In genomic region chr17:48552453-48553189, GRCh38 we compare ENCODE assay signal across 15 cellular contexts. TPM values are rescaled to one million over a fixed set of nuclear protein-coding genes. Genes with fewer than 3 reads are reported as not detected.
DNase-seq lines count a peak whose midpoint lies in the region; ATAC-seq, FAIRE-seq and TF ChIP-seq lines count a peak whose summit lies in the region.
"Had no signal": no experiment of that assay in that cellular context is flagged by ENCODE, and none has a peak within 500 bp of the region (broad histone marks: within the 10 kb centered on the region; RNA-seq: fewer than 3 reads in every experiment).

No MANE protein-coding gene starts in this region.

- peaks cover 51 to 58% of the 10 kb centered on the region in 2 experiments for H3K4me1 ChIP-seq in K562 (replicated peaks in 1 of 2; ENCODE audit: control insufficient read depth in 2 of 2, insufficient read depth in 2 of 2, low read length in 2 of 2)
- peaks cover 0 to 37% (median 7%) of the 10 kb centered on the region in 4 donors for H3K4me1 ChIP-seq in tibial nerve

- H3K27ac ChIP-seq in K562 (ENCODE audit: extremely low read depth, low read depth, low read length) (peak overlapping the region; percentile 1; the same call in 1 of the 3 replicates), tibial nerve (peak overlapping the region in 3 of 4 donors; percentile 6 to 68 (median 35))

- no peak for FAIRE-seq in K562 (lab: Jason Lieb, UNC)
- FAIRE-seq: H54 had no signal

- POLR2A ChIA-PET in K562 (lab: Yijun Ruan, JAX) = interaction anchor here (0.5 to 0.9 kb wide), 2 partner anchors 18 to 35 kb away, joined by 3 read pairs; no protein-coding TSS in a partner anchor

- H3K36me3 ChIP-seq in K562 (ENCODE audit: control insufficient read depth, insufficient read depth, low read length) (peaks cover 65% of the 10 kb centered on the region; the same call in 2 of the 3 replicates), tibial nerve (no peaks in the 10 kb centered on the region)

- TF ChIP-seq CTCF in K562 (IDR thresholded peaks at IDR 0.05 in 2 of 3, conservative IDR thresholded peaks at IDR 0.05 in 1 of 3; ENCODE audit: insufficient read depth in 2 of 3, low read depth in 1 of 3, low read length in 3 of 3) (no peak), tibial nerve (IDR thresholded peaks at IDR 0.05) (no peak)

- no peaks in the 10 kb centered on the region for H3K9me1 ChIP-seq in K562 (ENCODE audit: control insufficient read depth, insufficient read depth, low read length)

- H3K9ac ChIP-seq in K562 (ENCODE audit: insufficient read depth in 1 of 2, low read depth in 2 of 2, low read length in 2 of 2) = peak overlapping the region in 1 of 2 experiments; percentile 5; a peak in 1 of 4 replicates

- H3K79me2 ChIP-seq in K562 (ENCODE audit: control insufficient read depth, insufficient read depth, low read length) = peaks cover 68% of the 10 kb centered on the region

- no peak overlapping the region for H3K27ac Mint-ChIP-seq in stimulated activated effector memory CD8-positive, alpha-beta T cell treated with anti-CD3 and anti-CD28 coated beads, Interleukin-12 subunit alpha, Interleukin-12 subunit beta, amount 100 ng/mL, for 72 hours
- H3K27ac Mint-ChIP-seq: activated CD4-positive, alpha-beta memory T cell treated with anti-CD3 and anti-CD28 coated beads, Interleukin-2, amount 10 ng/mL, durations not matched to agents 7 days and 5 days; naive B cell; T-helper 17 cell had no signal

- no peak for TF ChIP-seq RAD21 in K562 (CRISPR knock-in tag; conservative IDR thresholded peaks at IDR 0.05 in 1 of 2, IDR thresholded peaks at IDR 0.05 in 1 of 2)

- H3K4me3 Mint-ChIP-seq in stimulated activated effector memory CD8-positive, alpha-beta T cell treated with anti-CD3 and anti-CD28 coated beads, Interleukin-12 subunit alpha, Interleukin-12 subunit beta, amount 100 ng/mL, for 72 hours = no peak overlapping the region
- H3K4me3 Mint-ChIP-seq: activated CD4-positive, alpha-beta memory T cell treated with anti-CD3 and anti-CD28 coated beads, Interleukin-2, amount 10 ng/mL, durations not matched to agents 7 days and 5 days; naive B cell; T-helper 17 cell had no signal

- H3K4me1 Mint-ChIP-seq in stimulated activated effector memory CD8-positive, alpha-beta T cell treated with anti-CD3 and anti-CD28 coated beads, Interleukin-12 subunit alpha, Interleukin-12 subunit beta, amount 100 ng/mL, for 72 hours = peaks cover 7% of the 10 kb centered on the region

- peak overlapping the region; percentile 18; the same call in 1 of the 2 replicates for H3K4me2 ChIP-seq in K562 (ENCODE audit: insufficient read depth, low read length)

- in situ Hi-C loops in K562 (cut with MboI) = no loop called here

- no peak for TF ChIP-seq EP300 in K562 (IDR thresholded peaks at IDR 0.05; ENCODE audit: low read length)
- TF ChIP-seq EP300 in tibial nerve (IDR thresholded peaks at IDR 0.05) = no peak

- CTCF ChIA-PET in K562 (lab: Yijun Ruan, JAX; ENCODE audit: low intra/inter-chr PET ratio) = no interaction called here

- no peaks in the 10 kb centered on the region for H3K9me3 Mint-ChIP-seq in stimulated activated effector memory CD8-positive, alpha-beta T cell treated with anti-CD3 and anti-CD28 coated beads, Interleukin-12 subunit alpha, Interleukin-12 subunit beta, amount 100 ng/mL, for 72 hours
- H3K9me3 Mint-ChIP-seq: activated CD4-positive, alpha-beta memory T cell treated with anti-CD3 and anti-CD28 coated beads, Interleukin-2, amount 10 ng/mL, durations not matched to agents 7 days and 5 days; naive B cell had no signal

- peak; percentile 77 for DNase-seq in NCI-H2029 (lab: John Stamatoyannopoulos, UW)
- DNase-seq in K562 (ENCODE audit: extremely low read depth in 1 of 4, low spot score in 3 of 4) = no peak
- DNase-seq in medulla oblongata (ENCODE audit: extremely low spot score) = peak; percentile 74
- no peak for DNase-seq in tibial nerve (ENCODE audit: low spot score in 2 of 2)
- DNase-seq in stimulated activated effector memory CD8-positive, alpha-beta T cell treated with anti-CD3 and anti-CD28 coated beads, Interleukin-12 subunit alpha, Interleukin-12 subunit beta, amount 100 ng/mL, for 72 hours (ENCODE audit: low spot score in 2 of 2) = no peak
- no peak for DNase-seq in D341Med (ENCODE audit: low spot score)
- no peak for DNase-seq in GOT3 (lab: John Stamatoyannopoulos, UW)
- DNase-seq: activated CD4-positive, alpha-beta memory T cell treated with anti-CD3 and anti-CD28 coated beads, Interleukin-2, amount 10 ng/mL, durations not matched to agents 7 days and 5 days; activated naive CD4-positive, alpha-beta T cell treated with anti-CD3 and anti-CD28 coated beads, Interleukin-2, amount 50 U/mL, for 16 hours; naive B cell; NCI-H146; PC-3; stimulated activated CD8-positive, alpha-beta memory T cell treated with anti-CD3 and anti-CD28 coated beads, Interleukin-4, amount 100 ng/mL, for 48 hours; T-helper 17 cell had no signal

- 54% methylated on average over 2 of the region's 12 CpGs for WGBS in K562 (ENCODE audit: insufficient coverage, low coverage, missing lambda C conversion rate)
- WGBS in tibial nerve, 2 donors = 38 to 45% methylated on average over 10 to 12 of the region's 12 CpGs

- H3K36me3 Mint-ChIP-seq in stimulated activated effector memory CD8-positive, alpha-beta T cell treated with anti-CD3 and anti-CD28 coated beads, Interleukin-12 subunit alpha, Interleukin-12 subunit beta, amount 100 ng/mL, for 72 hours = peaks cover 6% of the 10 kb centered on the region
- H3K36me3 Mint-ChIP-seq: naive B cell had no signal

- H3K27me3 ChIP-seq in K562 (ENCODE audit: control insufficient read depth in 2 of 2, insufficient read depth in 2 of 2, low read length in 2 of 2) (no peaks in the 10 kb centered on the region), tibial nerve (peaks cover 4 to 85% of the 10 kb centered on the region in 2 donors)

- no peaks in the 10 kb centered on the region for H4K20me1 ChIP-seq in K562 (replicated peaks; ENCODE audit: control insufficient read depth, insufficient read depth, low read length)

- no TSS peak for BruUV-seq in K562 (replicated peaks; lab: Mats Ljungman, UMichigan)

- no peak for ATAC-seq in K562
- ATAC-seq in stimulated activated effector memory CD8-positive, alpha-beta T cell treated with anti-CD3 and anti-CD28 coated beads, Interleukin-12 subunit alpha, Interleukin-12 subunit beta, amount 100 ng/mL, for 72 hours = no peak
- ATAC-seq: PC-3, T-helper 17 cell had no signal

- H3K4me3 ChIP-seq in K562 = no peak overlapping the region
- H3K4me3 ChIP-seq in tibial nerve = no peak overlapping the region

- intact Hi-C loops in K562 (cut with micrococcal nuclease) = no loop called here

- no peak overlapping the region for H2AFZ ChIP-seq in K562 (ENCODE audit: low read depth, low read length)

- TF ChIP-seq POLR2A in K562 (conservative IDR thresholded peaks at IDR 0.05) = no peak
- no peak for TF ChIP-seq POLR2A in tibial nerve (IDR thresholded peaks at IDR 0.05)

- H3K9me3 ChIP-seq in K562 (replicated peaks; ENCODE audit: control insufficient read depth, insufficient read depth, low read depth, low read length) (no peaks in the 10 kb centered on the region), tibial nerve (no peaks in the 10 kb centered on the region)

RNA-seq across cellular contexts. Expression of gene HOXB2, which starts 7.7 kb away (rescaled TPM):
- total RNA-seq in K562 (2011; cell fraction: chromatin; rRNA removed; ENCODE audit: low replicate concordance) = 18.7 and 27.7 TPM in 2 replicates
- 34.9 and 41.4 TPM in 2 replicates for total RNA-seq in K562 (2011; cell fraction: nucleolus; rRNA removed)
- total RNA-seq in K562 (2011; cell fraction: nucleoplasm; rRNA removed) = 30.6 and 32.7 TPM in 2 replicates
- total RNA-seq in K562 (2014; rRNA removed) = 35.0 and 42.1 TPM in 2 replicates
- total RNA-seq in K562 (2014; rRNA removed; fragmentation: Illumina TruSeq; extraction: Trizol) = 13.0 and 16.9 TPM in 2 replicates
- total RNA-seq in K562 (2015; rRNA removed; fragmentation: Illumina TruSeq; extraction: Trizol) = 21.2 and 22.2 TPM in 2 replicates
- 74.2 and 75.5 TPM in 2 replicates for total RNA-seq in K562 (2021)
- polyA plus RNA-seq in K562 (2011; rRNA removed) = 15.9 and 16.4 TPM in 2 replicates
- polyA plus RNA-seq in K562 (2011; cell fraction: cytosol; rRNA removed) = 24.2 and 53.7 TPM in 2 replicates
- polyA plus RNA-seq in K562 (2011; cell fraction: nucleus; rRNA removed) = 43.7 and 75.1 TPM in 2 replicates
- 50.1 and 61.9 TPM in 2 replicates for polyA plus RNA-seq in K562 (2012)
- 32.5 and 32.6 TPM in 2 replicates for polyA plus RNA-seq in K562 (2014; fragmentation: Illumina TruSeq; extraction: Trizol)
- 1 to 10 TPM; 2.1 to 3.1 TPM for polyA plus RNA-seq in K562 (2014; fragmentation: Nextera tagmentation; extraction: Ambion mirVana)
- polyA plus RNA-seq in K562 (2014; rRNA removed) = 66.4 and 97.7 TPM in 2 replicates
- polyA minus RNA-seq in K562 (2011; rRNA and poly(A)+ RNA removed) = 5.8 and 6.4 TPM in 2 replicates
- 7.7 and 8.4 TPM in 2 replicates for polyA minus RNA-seq in K562 (2011; cell fraction: cytosol; rRNA and poly(A)+ RNA removed)
- polyA minus RNA-seq in K562 (2011; cell fraction: nucleus; rRNA and poly(A)+ RNA removed) = 21.1 and 32.0 TPM in 2 replicates
- total RNA-seq in tibial nerve = 10 to 100 TPM in 3 of 4 donors, 1 to 10 TPM in 1; 6.9 to 29.3 (median 19.2) TPM

RNA-seq across cellular contexts. Expression of gene HOXB1, which starts 21.8 kb away (rescaled TPM):
- total RNA-seq in K562 (2011; cell fraction: chromatin; rRNA removed; ENCODE audit: low replicate concordance) = not detected in 2 replicates
- total RNA-seq in K562 (2011; cell fraction: nucleolus; rRNA removed) = not detected in 2 replicates
- not detected in 2 replicates for total RNA-seq in K562 (2011; cell fraction: nucleoplasm; rRNA removed)
- total RNA-seq in K562 (2014; rRNA removed) (not detected in 2 replicates), K562 (2014; rRNA removed; fragmentation: Illumina TruSeq; extraction: Trizol) (not detected in 2 replicates), K562 (2015; rRNA removed; fragmentation: Illumina TruSeq; extraction: Trizol) (not detected in 2 replicates), K562 (2021) (not detected in 2 replicates), tibial nerve (not detected)
- polyA plus RNA-seq in K562 (2011; rRNA removed) (0.04 TPM in 1 of 2 replicates, not detected in the other), K562 (2014; fragmentation: Illumina TruSeq; extraction: Trizol) (not detected in 2 replicates), K562 (2014; fragmentation: Nextera tagmentation; extraction: Ambion mirVana) (not detected), K562 (2014; rRNA removed) (not detected in 2 replicates)
- polyA plus RNA-seq in K562 (2011; cell fraction: cytosol; rRNA removed) = not detected in 2 replicates
- not detected in 2 replicates for polyA plus RNA-seq in K562 (2011; cell fraction: nucleus; rRNA removed)
- not detected in 2 replicates for polyA plus RNA-seq in K562 (2012)
- not detected in 2 replicates for polyA minus RNA-seq in K562 (2011; rRNA and poly(A)+ RNA removed)
- polyA minus RNA-seq in K562 (2011; cell fraction: cytosol; rRNA and poly(A)+ RNA removed) = not detected in 2 replicates
- polyA minus RNA-seq in K562 (2011; cell fraction: nucleus; rRNA and poly(A)+ RNA removed) = not detected in 2 replicates
- total RNA-seq: activated CD4-positive, alpha-beta memory T cell treated with anti-CD3 and anti-CD28 coated beads, Interleukin-2, amount 10 ng/mL, durations not matched to agents 7 days and 5 days; PC-3; T-helper 17 cell had no signal

RNA-seq across cellular contexts. Expression of gene HOXB4, which starts 25.5 kb away (rescaled TPM):
- total RNA-seq in K562 (2011; cell fraction: chromatin; rRNA removed; ENCODE audit: low replicate concordance) = 46.4 and 55.0 TPM in 2 replicates
- total RNA-seq in K562 (2011; cell fraction: nucleolus; rRNA removed) = 33.6 and 35.9 TPM in 2 replicates
- 34.9 and 40.6 TPM in 2 replicates for total RNA-seq in K562 (2011; cell fraction: nucleoplasm; rRNA removed)
- 23.9 and 26.4 TPM in 2 replicates for total RNA-seq in K562 (2014; rRNA removed)
- total RNA-seq in K562 (2014; rRNA removed; fragmentation: Illumina TruSeq; extraction: Trizol) = 10.6 and 10.8 TPM in 2 replicates
- total RNA-seq in K562 (2015; rRNA removed; fragmentation: Illumina TruSeq; extraction: Trizol) = 14.6 and 14.9 TPM in 2 replicates
- total RNA-seq in K562 (2021) = 33.2 and 34.9 TPM in 2 replicates
- 9.2 and 13.0 TPM in 2 replicates for polyA plus RNA-seq in K562 (2011; rRNA removed)
- 10.4 and 12.6 TPM in 2 replicates for polyA plus RNA-seq in K562 (2011; cell fraction: cytosol; rRNA removed)
- polyA plus RNA-seq in K562 (2011; cell fraction: nucleus; rRNA removed) = 44.4 and 69.1 TPM in 2 replicates
- polyA plus RNA-seq in K562 (2012) = 16.3 and 24.5 TPM in 2 replicates
- polyA plus RNA-seq in K562 (2014; fragmentation: Illumina TruSeq; extraction: Trizol) = 27.5 and 30.2 TPM in 2 replicates
- 1 to 10 TPM; 1.6 to 2.6 TPM for polyA plus RNA-seq in K562 (2014; fragmentation: Nextera tagmentation; extraction: Ambion mirVana)
- 22.5 and 27.2 TPM in 2 replicates for polyA plus RNA-seq in K562 (2014; rRNA removed)
- polyA minus RNA-seq in K562 (2011; rRNA and poly(A)+ RNA removed) = 4.4 and 4.6 TPM in 2 replicates
- 5.2 and 7.6 TPM in 2 replicates for polyA minus RNA-seq in K562 (2011; cell fraction: cytosol; rRNA and poly(A)+ RNA removed)
- polyA minus RNA-seq in K562 (2011; cell fraction: nucleus; rRNA and poly(A)+ RNA removed) = 14.8 and 17.5 TPM in 2 replicates
- 1 to 10 TPM; 1.2 to 3.5 (median 2.0) TPM for total RNA-seq in tibial nerve

RNA-seq across cellular contexts. Expression of gene HOXB3, which starts 37.4 kb away (rescaled TPM):
- 75.2 and 108 TPM in 2 replicates for total RNA-seq in K562 (2011; cell fraction: chromatin; rRNA removed; ENCODE audit: low replicate concordance)
- total RNA-seq in K562 (2011; cell fraction: nucleolus; rRNA removed) = 47.0 and 47.2 TPM in 2 replicates
- 90.9 and 153 TPM in 2 replicates for total RNA-seq in K562 (2011; cell fraction: nucleoplasm; rRNA removed)
- total RNA-seq in K562 (2014; rRNA removed) (11.8 and 17.2 TPM in 2 replicates), K562 (2014; rRNA removed; fragmentation: Illumina TruSeq; extraction: Trizol) (20.2 and 21.2 TPM in 2 replicates), K562 (2015; rRNA removed; fragmentation: Illumina TruSeq; extraction: Trizol) (24.7 and 28.1 TPM in 2 replicates), K562 (2021) (22.7 and 28.3 TPM in 2 replicates), tibial nerve (10 to 100 TPM in 2 of 4 donors, 1 to 10 TPM in 2; 3.7 to 14.1 (median 9.4) TPM)
- polyA plus RNA-seq in K562 (2011; rRNA removed) (15.7 and 21.5 TPM in 2 replicates), K562 (2014; fragmentation: Illumina TruSeq; extraction: Trizol) (23.5 and 27.0 TPM in 2 replicates), K562 (2014; fragmentation: Nextera tagmentation; extraction: Ambion mirVana) (1 to 10 TPM; 2.4 to 2.5 TPM), K562 (2014; rRNA removed) (33.0 and 41.3 TPM in 2 replicates)
- polyA plus RNA-seq in K562 (2011; cell fraction: cytosol; rRNA removed) = 11.5 and 17.9 TPM in 2 replicates
- polyA plus RNA-seq in K562 (2011; cell fraction: nucleus; rRNA removed) = 93.6 and 118 TPM in 2 replicates
- polyA plus RNA-seq in K562 (2012) = 19.2 and 37.9 TPM in 2 replicates
- polyA minus RNA-seq in K562 (2011; rRNA and poly(A)+ RNA removed) = 5.3 and 9.5 TPM in 2 replicates
- 3.6 and 5.7 TPM in 2 replicates for polyA minus RNA-seq in K562 (2011; cell fraction: cytosol; rRNA and poly(A)+ RNA removed)
- 29.2 and 37.0 TPM in 2 replicates for polyA minus RNA-seq in K562 (2011; cell fraction: nucleus; rRNA and poly(A)+ RNA removed)

RNA-seq across cellular contexts. Expression of gene HOXB5, which starts 41.0 kb away (rescaled TPM):
- 4.9 and 5.1 TPM in 2 replicates for total RNA-seq in K562 (2011; cell fraction: chromatin; rRNA removed; ENCODE audit: low replicate concordance)
- 1.8 and 2.0 TPM in 2 replicates for total RNA-seq in K562 (2011; cell fraction: nucleolus; rRNA removed)
- total RNA-seq in K562 (2011; cell fraction: nucleoplasm; rRNA removed) = 2.4 and 3.7 TPM in 2 replicates
- total RNA-seq in K562 (2014; rRNA removed) (0.27 and 0.57 TPM in 2 replicates), K562 (2014; rRNA removed; fragmentation: Illumina TruSeq; extraction: Trizol) (0.38 and 0.65 TPM in 2 replicates), K562 (2015; rRNA removed; fragmentation: Illumina TruSeq; extraction: Trizol) (0.75 and 0.80 TPM in 2 replicates), K562 (2021) (2.4 and 2.6 TPM in 2 replicates), tibial nerve (1 to 10 TPM in 2 of 4 donors, not detected in 2; 1.6 to 1.8 TPM)
- polyA plus RNA-seq in K562 (2011; rRNA removed) (0.36 and 0.87 TPM in 2 replicates), K562 (2014; fragmentation: Illumina TruSeq; extraction: Trizol) (1.4 and 1.5 TPM in 2 replicates), K562 (2014; fragmentation: Nextera tagmentation; extraction: Ambion mirVana) (under 1 TPM; 0.24 to 0.25 TPM), K562 (2014; rRNA removed) (2.7 and 3.2 TPM in 2 replicates)
- polyA plus RNA-seq in K562 (2011; cell fraction: cytosol; rRNA removed) = 0.36 and 0.52 TPM in 2 replicates
- polyA plus RNA-seq in K562 (2011; cell fraction: nucleus; rRNA removed) = 3.7 TPM in 2 replicates
- 2.9 and 6.4 TPM in 2 replicates for polyA plus RNA-seq in K562 (2012)
- polyA minus RNA-seq in K562 (2011; rRNA and poly(A)+ RNA removed) = 0.11 and 0.15 TPM in 2 replicates
- 0.38 and 0.82 TPM in 2 replicates for polyA minus RNA-seq in K562 (2011; cell fraction: cytosol; rRNA and poly(A)+ RNA removed)
- 0.54 and 1.1 TPM in 2 replicates for polyA minus RNA-seq in K562 (2011; cell fraction: nucleus; rRNA and poly(A)+ RNA removed)
- total RNA-seq: T-helper 17 cell had no signal

Comparison
In these comparisons a context has a peak if more than half of its experiments do, and no peak if none do; other contexts are left out.
1. DNase-seq: peak in NCI-H2029 (single experiment) and medulla oblongata (single experiment); none in K562 (0 of 4), tibial nerve (0 of 2), stimulated activated effector memory CD8-positive, alpha-beta T cell treated with anti-CD3 and anti-CD28 coated beads, Interleukin-12 subunit alpha, Interleukin-12 subunit beta, amount 100 ng/mL, for 72 hours (0 of 2), D341Med (single experiment) and GOT3 (single experiment).